ENCODE assay signal across 21 cellular contexts in the genomic region with DNA sequence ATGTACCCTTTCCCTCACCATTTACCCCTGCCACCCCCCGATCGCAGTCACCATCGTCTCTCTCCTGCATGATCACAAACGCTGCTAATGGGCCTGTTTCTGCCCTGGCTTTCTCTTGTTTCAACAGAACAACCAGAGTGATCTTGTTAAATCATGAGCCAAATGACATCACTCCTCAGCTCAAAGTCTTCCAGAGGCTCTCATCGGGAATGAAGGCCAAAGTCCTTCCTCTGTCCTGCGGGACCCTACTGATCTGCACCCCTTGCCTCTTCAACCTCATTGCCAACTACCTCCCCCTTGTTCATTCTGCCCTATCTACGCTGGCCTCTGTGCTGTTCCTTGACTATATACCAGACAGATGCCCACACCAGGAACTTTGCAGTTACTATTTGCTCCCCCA. TPM values are rescaled to one million over a fixed set of nuclear protein-coding genes. Genes with fewer than 3 reads are reported as not detected.
"Had no signal": no experiment of that assay in that cellular context is flagged by ENCODE, and none has a peak within 500 bp of the region (broad histone marks: within the 10 kb centered on the region; RNA-seq: fewer than 3 reads in every experiment).

No MANE protein-coding gene starts in this region.

- H3K9me3 Mint-ChIP-seq: activated B cell treated with CpG ODN at 0.5 μM for 24 hours; activated naive CD8-positive, alpha-beta T cell treated with anti-CD3 and anti-CD28 coated beads for 36 hours; activated T-cell treated with anti-CD3 and anti-CD28 coated beads, Interleukin-2, amount 50 U/mL, for 4 hours; memory B cell; stimulated activated naive CD8-positive, alpha-beta T cell treated with anti-CD3 and anti-CD28 coated beads, Interleukin-15, Interleukin-2, amounts not matched to agents 100 ng/mL and 50 ng/mL, for 24 hours had no signal

- H3K36me3 ChIP-seq: cardiac muscle cell, thyroid gland had no signal

- ATAC-seq: activated CD4-positive, alpha-beta T cell treated with anti-CD3 and anti-CD28 coated beads for 36 hours; activated T-cell treated with anti-CD3 and anti-CD28 coated beads, Interleukin-2, amount 50 U/mL, for 4 hours; foreskin keratinocyte; naive thymus-derived CD8-positive, alpha-beta T cell had no signal

- DNase-seq: activated B cell treated with CpG ODN at 0.5 μM for 24 hours; activated CD4-positive, alpha-beta T cell treated with anti-CD3 and anti-CD28 coated beads for 36 hours; activated CD4-positive, alpha-beta T cell treated with anti-CD3 and anti-CD28 coated beads, Interleukin-2, amount 50 U/mL, for 4 hours; activated CD8-positive, alpha-beta memory T cell treated with anti-CD3 and anti-CD28 coated beads for 24 hours; activated CD8-positive, alpha-beta memory T cell treated with anti-CD3 and anti-CD28 coated beads, Interleukin-2, amount 50 U/mL, for 4 hours; activated naive CD4-positive, alpha-beta T cell treated with Interleukin-2 at 50 U/mL for 16 hours; activated naive CD8-positive, alpha-beta T cell treated with anti-CD3 and anti-CD28 coated beads for 36 hours; activated T-cell treated with anti-CD3 and anti-CD28 coated beads, Interleukin-2, amount 50 U/mL, for 4 hours; amniotic stem cell; effector CD4-positive, alpha-beta T cell; foreskin keratinocyte; hypothalamus; naive thymus-derived CD8-positive, alpha-beta T cell; retina; stimulated activated CD4-positive, alpha-beta T cell treated with anti-CD3 and anti-CD28 coated beads, Interleukin-1b, Interleukin-23, amount 100 ng/mL, for 48 hours; T1000; thyroid gland had no signal

- H3K27me3 ChIP-seq: cardiac muscle cell, foreskin keratinocyte, thyroid gland had no signal

- H3K4me3 Mint-ChIP-seq: activated B cell treated with CpG ODN at 0.5 μM for 24 hours; activated CD4-positive, alpha-beta T cell treated with anti-CD3 and anti-CD28 coated beads for 36 hours; activated naive CD8-positive, alpha-beta T cell treated with anti-CD3 and anti-CD28 coated beads for 36 hours; activated T-cell treated with anti-CD3 and anti-CD28 coated beads, Interleukin-2, amount 50 U/mL, for 4 hours; memory B cell; naive thymus-derived CD8-positive, alpha-beta T cell; stimulated activated naive CD8-positive, alpha-beta T cell treated with anti-CD3 and anti-CD28 coated beads, Interleukin-15, Interleukin-2, amounts not matched to agents 100 ng/mL and 50 ng/mL, for 24 hours had no signal

- H3K4me3 ChIP-seq: cardiac muscle cell, thyroid gland had no signal

- H3K27me3 Mint-ChIP-seq: activated CD4-positive, alpha-beta T cell treated with anti-CD3 and anti-CD28 coated beads for 36 hours; activated naive CD8-positive, alpha-beta T cell treated with anti-CD3 and anti-CD28 coated beads for 36 hours; progenitor cell of endocrine pancreas; stimulated activated naive CD8-positive, alpha-beta T cell treated with anti-CD3 and anti-CD28 coated beads, Interleukin-15, Interleukin-2, amounts not matched to agents 100 ng/mL and 50 ng/mL, for 24 hours had no signal

- H3K36me3 Mint-ChIP-seq: activated naive CD8-positive, alpha-beta T cell treated with anti-CD3 and anti-CD28 coated beads for 36 hours; memory B cell; naive thymus-derived CD8-positive, alpha-beta T cell had no signal

- H3K9me3 ChIP-seq: thyroid gland had no signal

- H3K27ac Mint-ChIP-seq: activated B cell treated with CpG ODN at 0.5 μM for 24 hours; activated CD4-positive, alpha-beta T cell treated with anti-CD3 and anti-CD28 coated beads for 36 hours; activated naive CD8-positive, alpha-beta T cell treated with anti-CD3 and anti-CD28 coated beads for 36 hours; memory B cell; progenitor cell of endocrine pancreas; stimulated activated naive CD8-positive, alpha-beta T cell treated with anti-CD3 and anti-CD28 coated beads, Interleukin-15, Interleukin-2, amounts not matched to agents 100 ng/mL and 50 ng/mL, for 24 hours had no signal

- H3K4me1 Mint-ChIP-seq: activated B cell treated with CpG ODN at 0.5 μM for 24 hours, memory B cell had no signal

- H3K27ac ChIP-seq: cardiac muscle cell, foreskin keratinocyte, thyroid gland had no signal

RNA-seq across cellular contexts. Expression of a gene that starts 39.4 kb away (rescaled TPM):
- total RNA-seq: activated B cell treated with CpG ODN at 0.5 μM for 24 hours had no signal
